In genomic region chr15:75720787-75721461, GRCh38 we compare ENCODE assay signal across 8 cellular contexts. TPM values are rescaled to one million over a fixed set of nuclear protein-coding genes. Genes with fewer than 3 reads are reported as not detected.
DNase-seq lines count a peak whose midpoint lies in the region; ATAC-seq and TF ChIP-seq lines count a peak whose summit lies in the region.

No MANE protein-coding gene starts in this region.

- 0 out of 2 replicates have a peak, but pooled peaks have one; percentile 3 for TF ChIP-seq CTCF in WI38 (IDR thresholded peaks at IDR 0.05; ENCODE audit: low read depth, low read length)

- POLR2A ChIA-PET in activated CD4-positive, alpha-beta memory T cell treated with anti-CD3 and anti-CD28 coated beads for 36 hours (lab: Charles Lee) = no interaction called here
- POLR2A ChIA-PET in activated CD4-positive, alpha-beta memory T cell treated with anti-CD3 and anti-CD28 coated beads, Interleukin-2, amount 10 ng/mL, durations not matched to agents 7 days and 5 days (lab: Charles Lee) = interaction anchor here (0.7 kb wide), 1 partner anchor 167 kb away, joined by 3 read pairs; no protein-coding TSS in a partner anchor

- no peak overlapping the region for H3K27ac Mint-ChIP-seq in activated CD4-positive, alpha-beta memory T cell treated with anti-CD3 and anti-CD28 coated beads for 36 hours
- H3K27ac Mint-ChIP-seq in activated CD4-positive, alpha-beta memory T cell treated with anti-CD3 and anti-CD28 coated beads, Interleukin-2, amount 10 ng/mL, durations not matched to agents 7 days and 5 days = no peak overlapping the region

- no peak overlapping the region for H3K27ac ChIP-seq in right cardiac atrium (ENCODE audit: low read length)

- H3K4me1 ChIP-seq in right cardiac atrium (ENCODE audit: control insufficient read depth, insufficient read depth, low read length) = peaks cover 8% of the 10 kb centered on the region

- no peak for ATAC-seq in right cardiac atrium
- no peak for ATAC-seq in GM18505 (IDR thresholded peaks at IDR 0.05; ENCODE audit: unreplicated experiment)

- H3K4me3 Mint-ChIP-seq in activated CD4-positive, alpha-beta memory T cell treated with anti-CD3 and anti-CD28 coated beads for 36 hours = no peak overlapping the region
- H3K4me3 Mint-ChIP-seq in activated CD4-positive, alpha-beta memory T cell treated with anti-CD3 and anti-CD28 coated beads, Interleukin-2, amount 10 ng/mL, durations not matched to agents 7 days and 5 days = no peak overlapping the region

- intact Hi-C loops in activated CD4-positive, alpha-beta memory T cell treated with anti-CD3 and anti-CD28 coated beads for 36 hours (cut with micrococcal nuclease) = loop anchor here (10.0 kb wide), 2 partner anchors 184 to 414 kb away; partner anchors contain the start of gene FBXO22
- intact Hi-C loops in right cardiac atrium (cut with DNase I) = no loop called here

- H3K9me3 ChIP-seq in right cardiac atrium (ENCODE audit: control insufficient read depth, low read length) = no peaks in the 10 kb centered on the region

- peaks cover 10% of the 10 kb centered on the region for H3K27me3 Mint-ChIP-seq in activated CD4-positive, alpha-beta memory T cell treated with anti-CD3 and anti-CD28 coated beads for 36 hours
- H3K27me3 Mint-ChIP-seq in activated CD4-positive, alpha-beta memory T cell treated with anti-CD3 and anti-CD28 coated beads, Interleukin-2, amount 10 ng/mL, durations not matched to agents 7 days and 5 days = peaks cover 7% of the 10 kb centered on the region

- no peaks in the 10 kb centered on the region for H3K27me3 ChIP-seq in right cardiac atrium (ENCODE audit: control insufficient read depth, insufficient read depth)

- H3K9me3 Mint-ChIP-seq in activated CD4-positive, alpha-beta memory T cell treated with anti-CD3 and anti-CD28 coated beads for 36 hours = no peaks in the 10 kb centered on the region
- no peaks in the 10 kb centered on the region for H3K9me3 Mint-ChIP-seq in activated CD4-positive, alpha-beta memory T cell treated with anti-CD3 and anti-CD28 coated beads, Interleukin-2, amount 10 ng/mL, durations not matched to agents 7 days and 5 days

- no peaks in the 10 kb centered on the region for H3K36me3 Mint-ChIP-seq in activated CD4-positive, alpha-beta memory T cell treated with anti-CD3 and anti-CD28 coated beads for 36 hours
- no peaks in the 10 kb centered on the region for H3K36me3 Mint-ChIP-seq in activated CD4-positive, alpha-beta memory T cell treated with anti-CD3 and anti-CD28 coated beads, Interleukin-2, amount 10 ng/mL, durations not matched to agents 7 days and 5 days (ENCODE audit: low read depth)

- peaks cover 8% of the 10 kb centered on the region for H3K4me1 Mint-ChIP-seq in activated CD4-positive, alpha-beta memory T cell treated with anti-CD3 and anti-CD28 coated beads for 36 hours (ENCODE audit: low read depth)
- peaks cover 3% of the 10 kb centered on the region for H3K4me1 Mint-ChIP-seq in activated CD4-positive, alpha-beta memory T cell treated with anti-CD3 and anti-CD28 coated beads, Interleukin-2, amount 10 ng/mL, durations not matched to agents 7 days and 5 days

- no peak for TF ChIP-seq POLR2A in GM18505 (IDR thresholded peaks at IDR 0.05; ENCODE audit: borderline replicate concordance, extremely low read depth, insufficient read depth, insufficient read length)

- CTCF ChIA-PET in activated CD4-positive, alpha-beta memory T cell treated with anti-CD3 and anti-CD28 coated beads for 36 hours (lab: Charles Lee) = interaction anchor here (1.1 kb wide), 1 partner anchor 35 kb away, joined by 3 read pairs; no protein-coding TSS in a partner anchor
- CTCF ChIA-PET in activated CD4-positive, alpha-beta memory T cell treated with anti-CD3 and anti-CD28 coated beads, Interleukin-2, amount 10 ng/mL, durations not matched to agents 7 days and 5 days (lab: Charles Lee) = no interaction called here

- 44% methylated on average over 10 of the region's 10 CpGs for WGBS in right cardiac atrium

- DNase-seq in activated CD4-positive, alpha-beta memory T cell treated with anti-CD3 and anti-CD28 coated beads for 36 hours = peak; percentile 74
- no peak for DNase-seq in activated CD4-positive, alpha-beta memory T cell treated with anti-CD3 and anti-CD28 coated beads, Interleukin-2, amount 10 ng/mL, durations not matched to agents 7 days and 5 days
- DNase-seq in NCI-H1694 treated with DMSO at 0.1 percent for 48 hours (lab: John Stamatoyannopoulos, UW) = peak; percentile 65
- peak; percentile 61 to 82 (median 81) for DNase-seq in right cardiac atrium
- peak; percentile 41 for DNase-seq in stimulated activated CD4-positive, alpha-beta T cell treated with anti-CD3 and anti-CD28 coated beads, Interleukin-4, amount 100 ng/mL, for 24 hours
- no peak for DNase-seq in hepatic stellate cell (ENCODE audit: low spot score)

- H3K4me3 ChIP-seq in WI38 (ENCODE audit: low read depth, low read length) (no peak overlapping the region), right cardiac atrium (ENCODE audit: low read length) (no peak overlapping the region)

RNA-seq across cellular contexts. Expression of gene CSPG4, which starts 8.3 kb away (rescaled TPM):
- not detected for total RNA-seq in activated CD4-positive, alpha-beta memory T cell treated with anti-CD3 and anti-CD28 coated beads for 36 hours
- not detected for total RNA-seq in activated CD4-positive, alpha-beta memory T cell treated with anti-CD3 and anti-CD28 coated beads, Interleukin-2, amount 10 ng/mL, durations not matched to agents 7 days and 5 days
- total RNA-seq in right cardiac atrium = 10 to 100 TPM; 10.1 to 48.9 (median 16.2) TPM
- 11.5 TPM for polyA plus RNA-seq in right cardiac atrium

Comparison
In these comparisons a context has a peak if more than half of its experiments do, and no peak if none do; other contexts are left out.
1. DNase-seq: peak in activated CD4-positive, alpha-beta memory T cell treated with anti-CD3 and anti-CD28 coated beads for 36 hours (single experiment), NCI-H1694 treated with DMSO at 0.1 percent for 48 hours (single experiment), right cardiac atrium (3 of 3) and stimulated activated CD4-positive, alpha-beta T cell treated with anti-CD3 and anti-CD28 coated beads, Interleukin-4, amount 100 ng/mL, for 24 hours (single experiment); none in activated CD4-positive, alpha-beta memory T cell treated with anti-CD3 and anti-CD28 coated beads, Interleukin-2, amount 10 ng/mL, durations not matched to agents 7 days and 5 days (single experiment) and hepatic stellate cell (single experiment).
2. RNA of gene CSPG4, which starts 8.3 kb away (total RNA-seq): 10.1 to 48.9 TPM in right cardiac atrium; not detected in activated CD4-positive, alpha-beta memory T cell treated with anti-CD3 and anti-CD28 coated beads for 36 hours and not detected in activated CD4-positive, alpha-beta memory T cell treated with anti-CD3 and anti-CD28 coated beads, Interleukin-2, amount 10 ng/mL, durations not matched to agents 7 days and 5 days; every median in the first group is over 10 times any median in the second.